Comparison of ENCODE assay signal across 9 cellular contexts in the genomic region with DNA sequence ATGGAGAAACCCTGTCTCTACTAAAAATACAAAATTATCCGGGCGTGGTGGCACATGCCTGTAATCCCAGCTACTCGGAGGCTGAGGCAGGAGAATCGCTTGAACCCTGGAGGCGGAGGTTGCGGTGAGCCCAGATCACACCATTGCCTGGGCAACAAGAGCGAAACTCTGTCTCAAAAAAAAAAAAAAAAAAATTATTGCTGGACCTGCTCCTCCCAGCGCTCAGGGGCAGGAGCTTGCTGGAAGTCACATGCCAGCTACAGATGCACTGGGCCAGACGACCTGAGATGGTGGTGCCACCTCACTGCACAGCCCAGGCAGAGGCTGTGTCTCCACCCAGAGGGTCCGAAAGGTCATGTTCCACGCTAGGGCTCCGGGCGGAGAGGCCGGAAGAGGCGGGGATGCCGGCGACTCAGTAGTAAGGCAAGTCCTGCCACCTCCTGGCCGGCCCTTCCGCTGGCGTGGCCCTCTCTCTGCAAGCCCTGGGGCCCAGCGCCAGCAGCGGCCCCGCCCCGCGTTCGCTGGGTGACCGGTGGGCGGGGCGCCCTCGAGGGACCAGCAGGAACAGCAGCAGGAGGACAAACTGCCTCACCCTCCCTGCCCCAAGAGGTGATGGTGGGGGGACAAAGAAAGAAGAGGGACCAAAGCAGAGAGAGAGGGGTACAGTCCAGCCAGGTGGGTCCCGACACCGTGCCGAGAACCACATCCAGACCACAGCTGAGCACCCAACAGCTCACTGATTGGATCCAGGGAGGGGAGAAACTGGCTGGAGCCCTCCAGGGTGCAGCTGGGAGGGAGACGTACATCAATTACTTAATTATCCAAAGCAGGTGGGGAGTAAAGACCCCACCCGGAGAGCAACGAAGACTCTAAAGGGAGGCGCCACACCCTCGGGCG. TPM values are rescaled to one million over a fixed set of nuclear protein-coding genes. Genes with fewer than 3 reads are reported as not detected.
DNase-seq lines count a peak whose midpoint lies in the region; ATAC-seq and TF ChIP-seq lines count a peak whose summit lies in the region.
"Had no signal": no experiment of that assay in that cellular context is flagged by ENCODE, and none has a peak within 500 bp of the region (broad histone marks: within the 10 kb centered on the region; RNA-seq: fewer than 3 reads in every experiment).

No MANE protein-coding gene starts in this region.

- H4K20me1 ChIP-seq in GM23338 (replicated peaks; ENCODE audit: insufficient read depth) (peaks cover 9% of the 10 kb centered on the region; the same call in 1 of the 2 replicates), OCI-LY1 (ENCODE audit: insufficient read depth, low read length) (no peaks in the 10 kb centered on the region)

- H3K9ac ChIP-seq in OCI-LY1 (ENCODE audit: low read length), result peak overlapping the region; percentile 69; the same call in 1 of the 2 replicates
- peak overlapping the region; percentile 99 for H3K9ac ChIP-seq in skeletal muscle satellite cell (ENCODE audit: low read depth, low read length)

- H3K36me3 ChIP-seq in GM23338 (ENCODE audit: insufficient read depth), result no peaks in the 10 kb centered on the region
- peaks cover 12% of the 10 kb centered on the region; the same call in 1 of the 2 replicates for H3K36me3 ChIP-seq in OCI-LY1 (ENCODE audit: insufficient read depth, low read length)
- no peaks in the 10 kb centered on the region for H3K36me3 ChIP-seq in skeletal muscle satellite cell (ENCODE audit: insufficient read depth, low read length)

- H3K9me3 ChIP-seq in OCI-LY1 (ENCODE audit: low read length) (no peaks in the 10 kb centered on the region), skeletal muscle satellite cell (replicated peaks; ENCODE audit: low read length) (no peaks in the 10 kb centered on the region)

- DNase-seq in 8988T (peak; percentile 96), GM23338 (ENCODE audit: low spot score) (peak; percentile 94), choroid plexus epithelial cell (ENCODE audit: low read depth) (peak; percentile 82), islet precursor cell (peak; percentile 99), NCI-H1694 treated with DMSO at 0.1 percent for 48 hours (lab: John Stamatoyannopoulos, UW) (no peak)
- DNase-seq: naive B cell had no signal

- peaks cover 38% of the 10 kb centered on the region for H3K79me2 ChIP-seq in GM23338 (replicated peaks; ENCODE audit: insufficient read depth)
- H3K79me2 ChIP-seq in OCI-LY1 (ENCODE audit: insufficient read depth, low read length), result peaks cover under 1% of the 10 kb centered on the region; the same call in 1 of the 2 replicates

- ATAC-seq in GM23338, result peak; percentile 18
- no peak for ATAC-seq in GM21576 (IDR thresholded peaks at IDR 0.05; ENCODE audit: unreplicated experiment)

- H3K27me3 ChIP-seq in GM23338 (ENCODE audit: insufficient read depth), result no peaks in the 10 kb centered on the region
- no peaks in the 10 kb centered on the region for H3K27me3 ChIP-seq in OCI-LY1 (ENCODE audit: insufficient read depth, low read length)
- no peaks in the 10 kb centered on the region for H3K27me3 ChIP-seq in skeletal muscle satellite cell (ENCODE audit: control insufficient read depth, insufficient read depth, low read length)

- H3K4me3 ChIP-seq in GM23338, result peak overlapping the region; percentile 53
- H3K4me3 ChIP-seq in OCI-LY1 (ENCODE audit: low read depth, low read length, poor library complexity, severe bottlenecking), result peak overlapping the region; percentile 79
- H3K4me3 ChIP-seq in choroid plexus epithelial cell (ENCODE audit: low read depth, low read length), result peak overlapping the region; percentile 42
- H3K4me3 ChIP-seq in skeletal muscle satellite cell (ENCODE audit: low read length), result peak overlapping the region; percentile 74

- TF ChIP-seq CTCF in GM23338 (conservative IDR thresholded peaks at IDR 0.05; ENCODE audit: low read depth in 2 of 2), result peak; percentile 32 to 42; a peak in 3 of 4 replicates
- no peak for TF ChIP-seq CTCF in OCI-LY1 (IDR thresholded peaks at IDR 0.05; ENCODE audit: low read length)
- TF ChIP-seq CTCF in choroid plexus epithelial cell (conservative IDR thresholded peaks at IDR 0.05; ENCODE audit: low read depth, low read length), result peak; percentile 41

- peak overlapping the region; percentile 61 for H3K4me3 Mint-ChIP-seq in GM23338

- H3K4me2 ChIP-seq in GM23338 (peak overlapping the region; percentile 82), OCI-LY1 (ENCODE audit: low read length) (peak overlapping the region; percentile 75), skeletal muscle satellite cell (ENCODE audit: low read length) (peak overlapping the region; percentile 98)

- H3K4me1 ChIP-seq in GM23338 (ENCODE audit: insufficient read depth) (peaks cover 42% of the 10 kb centered on the region), OCI-LY1 (ENCODE audit: insufficient read depth, low read length, severe bottlenecking) (peaks cover 71% of the 10 kb centered on the region), skeletal muscle satellite cell (ENCODE audit: control insufficient read depth, insufficient read depth, low read length) (peaks cover 71% of the 10 kb centered on the region)

- H3K4me1 Mint-ChIP-seq in GM23338, result peaks cover 49% of the 10 kb centered on the region

- H3K27ac Mint-ChIP-seq in GM23338, result peak overlapping the region; percentile 85

- no peak overlapping the region for H2AFZ ChIP-seq in GM23338
- H2AFZ ChIP-seq in OCI-LY1 (ENCODE audit: low read length), result no peak overlapping the region

- peaks cover 40% of the 10 kb centered on the region for H3F3A ChIP-seq in GM23338 (replicated peaks; ENCODE audit: low read depth)
- H3F3A ChIP-seq in OCI-LY1 (ENCODE audit: insufficient read depth, low read length), result no peaks in the 10 kb centered on the region

- H3K27me3 Mint-ChIP-seq in GM23338 (ENCODE audit: insufficient read depth, low read depth, poor library complexity), result peaks cover 41% of the 10 kb centered on the region
- H3K27me3 Mint-ChIP-seq: naive B cell had no signal

- H3K27ac ChIP-seq in GM23338 (ENCODE audit: low read depth) (peak overlapping the region; percentile 81), OCI-LY1 (ENCODE audit: low read depth, low read length, poor library complexity, severe bottlenecking) (peak overlapping the region; percentile 92)

- H3K9me2 ChIP-seq in GM23338 (ENCODE audit: insufficient read depth) (no peaks in the 10 kb centered on the region), OCI-LY1 (ENCODE audit: low read depth, low read length) (no peaks in the 10 kb centered on the region)

- H3K9me3 Mint-ChIP-seq in GM23338, result peaks cover 5% of the 10 kb centered on the region; the same call in 1 of the 3 replicates
- H3K9me3 Mint-ChIP-seq: naive B cell had no signal

- H3K36me3 Mint-ChIP-seq in GM23338 (ENCODE audit: low read depth), result peaks cover 42% of the 10 kb centered on the region
- H3K36me3 Mint-ChIP-seq: naive B cell had no signal

TF ChIP-seq in GM23338, 12 proteins besides CTCF, POLR2A, EP300 and RAD21 (continues in another document):
- no peak for TF ChIP-seq NANOG (IDR thresholded peaks at IDR 0.05; ENCODE audit: borderline replicate concordance)
- no peak for TF ChIP-seq JUNB (IDR thresholded peaks at IDR 0.05; ENCODE audit: unreplicated experiment)
- peak; percentile 65 for TF ChIP-seq POLR2AphosphoS5 (IDR thresholded peaks at IDR 0.05; ENCODE audit: low read depth)
- no peak for TF ChIP-seq CREB1 (CRISPR knock-in tag; IDR thresholded peaks at IDR 0.05; ENCODE audit: low read depth)
- no peak for TF ChIP-seq STAT1 (IDR thresholded peaks at IDR 0.05; ENCODE audit: unreplicated experiment)

RNA-seq across cellular contexts. Expression of a gene that starts 3.6 kb away (rescaled TPM):
- 31.9 and 53.4 TPM in 2 replicates for total RNA-seq in GM23338 (2014; rRNA removed; shearing (Covaris generic))
- 8.7 and 10.5 TPM in 2 replicates for polyA plus RNA-seq in GM23338 (2016; fragmentation: Nextera tagmentation; extraction: Ambion mirVana)
- 5.6 and 7.2 TPM in 2 replicates for total RNA-seq in skeletal muscle satellite cell (2012; rRNA removed)

RNA-seq across cellular contexts. Expression of a gene that starts 6.7 kb away (rescaled TPM):
- total RNA-seq in GM23338 (2014; rRNA removed; shearing (Covaris generic)), result 8.7 and 8.9 TPM in 2 replicates
- polyA plus RNA-seq in GM23338 (2016; fragmentation: Nextera tagmentation; extraction: Ambion mirVana), result 3.1 and 3.4 TPM in 2 replicates
- total RNA-seq in skeletal muscle satellite cell (2012; rRNA removed), result 3.7 and 3.8 TPM in 2 replicates
